In the genomic region with DNA sequence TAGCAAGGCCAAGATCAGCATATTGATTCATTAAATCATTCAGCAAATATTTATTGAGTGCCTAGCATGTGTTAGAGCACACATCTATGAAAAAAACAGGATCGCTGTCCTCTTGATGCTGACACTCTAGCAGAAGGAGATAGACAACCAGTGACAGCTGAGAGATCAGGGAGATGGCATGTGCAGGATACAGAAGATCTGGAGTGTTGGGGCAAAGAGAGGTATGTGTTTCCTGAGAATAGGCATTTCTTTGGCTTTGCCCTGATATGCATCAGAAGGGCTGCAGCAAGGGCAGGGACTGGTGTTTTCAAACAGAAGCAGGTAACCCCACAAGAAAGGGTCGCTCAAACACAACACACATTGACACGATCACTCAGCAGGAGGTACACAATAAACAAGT, we compare ENCODE assay signal across 6 cellular contexts.
"Had no signal": no experiment of that assay in that cellular context is flagged by ENCODE, and none has a peak within 500 bp of the region (broad histone marks: within the 10 kb centered on the region; RNA-seq: fewer than 3 reads in every experiment).

No MANE protein-coding gene starts in this region.

- H3K27ac ChIP-seq: HL-60 had no signal

- H3K4me3 ChIP-seq: K562 had no signal

- FAIRE-seq: HepG2, HTR-8/SVneo, K562 had no signal

- DNase-seq: IMR-90, KBM-7 had no signal
